ENCODE assay signal across 17 cellular contexts in the genomic region with DNA sequence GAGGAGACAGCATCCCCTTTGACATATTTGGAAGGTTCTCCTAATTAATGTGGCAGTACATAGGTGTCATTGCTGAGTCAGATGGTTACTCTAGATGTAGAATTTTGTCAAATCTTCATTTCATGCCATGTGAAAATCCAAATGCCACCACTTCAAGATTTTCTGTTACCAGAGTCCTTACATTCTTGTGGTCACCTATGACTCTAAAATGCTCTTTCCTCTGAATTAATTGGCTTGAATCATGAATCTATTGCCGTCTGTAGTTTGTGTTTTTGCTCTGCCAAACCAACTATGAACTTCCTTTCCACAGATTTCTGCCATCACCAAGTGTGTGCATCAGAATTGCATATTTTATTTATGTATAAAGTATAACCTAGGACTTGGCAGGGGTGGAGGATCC.
A peak's percentile ranks its signal among the peaks of the same experiment; 100 is the strongest.
DNase-seq lines count a peak whose midpoint lies in the region; ATAC-seq and TF ChIP-seq lines count a peak whose summit lies in the region.
"Had no signal": no experiment of that assay in that cellular context is flagged by ENCODE, and none has a peak within 500 bp of the region (broad histone marks: within the 10 kb centered on the region; RNA-seq: fewer than 3 reads in every experiment).

No MANE protein-coding gene starts in this region.

- no peak overlapping the region for H2AFZ ChIP-seq in osteoblast (ENCODE audit: low read length)

- H3K9me3 ChIP-seq in breast epithelium, result no peaks in the 10 kb centered on the region
- no peaks in the 10 kb centered on the region for H3K9me3 ChIP-seq in osteoblast (ENCODE audit: low read depth, low read length)
- H3K9me3 ChIP-seq: vagina had no signal

- H3K36me3 ChIP-seq in breast epithelium, result no peaks in the 10 kb centered on the region
- no peaks in the 10 kb centered on the region for H3K36me3 ChIP-seq in osteoblast (ENCODE audit: insufficient read depth, low read length)
- H3K36me3 ChIP-seq: vagina had no signal

- no peak for TF ChIP-seq CTCF in breast epithelium (IDR thresholded peaks at IDR 0.05)
- TF ChIP-seq CTCF in osteoblast (IDR thresholded peaks at IDR 0.05; ENCODE audit: extremely low read depth, low read depth, low read length), result no peak

- H3K79me2 ChIP-seq in osteoblast (ENCODE audit: insufficient read depth, low read length), result no peaks in the 10 kb centered on the region

- H4K20me1 ChIP-seq in osteoblast (ENCODE audit: insufficient read depth, low read length), result no peaks in the 10 kb centered on the region

- ATAC-seq in GM18858 (IDR thresholded peaks at IDR 0.05; ENCODE audit: unreplicated experiment) (no peak), GM19351 (IDR thresholded peaks at IDR 0.05; ENCODE audit: unreplicated experiment) (no peak), GM18502 (IDR thresholded peaks at IDR 0.05; ENCODE audit: poor library complexity, unreplicated experiment) (no peak)
- ATAC-seq: K562; natural killer cell treated with Interleukin-12 subunit alpha and Interleukin-12 subunit beta and Interleukin-15 and Interleukin-18, amount 100 ng/mL, for 72 hours; WTC11 had no signal

- H3K4me1 ChIP-seq in breast epithelium (peaks cover 0 to 8% of the 10 kb centered on the region in 2 donors), osteoblast (ENCODE audit: insufficient read depth, low read length) (peaks cover 32% of the 10 kb centered on the region)

- H3K27ac ChIP-seq in breast epithelium (peak overlapping the region; percentile 22 to 86), osteoblast (ENCODE audit: low read depth, low read length) (peak overlapping the region; percentile 57)
- H3K27ac ChIP-seq: coronary artery, HL-60, vagina had no signal

- in situ Hi-C loops in Caki2 (cut with HindIII; ENCODE audit: low pct_unique_long_range_greater_than_20kb, low sequenced_read_pairs), result loop anchor here (25.0 kb wide), 1 partner anchor 303 kb away; no protein-coding TSS in a partner anchor

- H3K4me2 ChIP-seq in osteoblast (ENCODE audit: insufficient read depth, low read length), result peak overlapping the region; percentile 34

- DNase-seq in Caki2 (ENCODE audit: low read depth), result peak; percentile 89
- peak; percentile 98 for DNase-seq in M059J (ENCODE audit: low read depth)
- DNase-seq in breast epithelium (ENCODE audit: low spot score in 2 of 2), result no peak
- peak; percentile 52 for DNase-seq in osteoblast (ENCODE audit: insufficient read length, low spot score, missing footprints)
- no peak for DNase-seq in activated CD4-positive, alpha-beta T cell treated with anti-CD3 and anti-CD28 coated beads for 4 hours
- DNase-seq: immature natural killer cell, NCI-H1092, NCI-H2171 had no signal

- no peak overlapping the region for H3K4me3 ChIP-seq in breast epithelium
- H3K4me3 ChIP-seq in osteoblast (ENCODE audit: insufficient read depth, low read length), result no peak overlapping the region
- H3K4me3 ChIP-seq: coronary artery, K562, vagina had no signal

- H3K27me3 ChIP-seq in breast epithelium (no peaks in the 10 kb centered on the region), osteoblast (ENCODE audit: insufficient read depth, low read length) (no peaks in the 10 kb centered on the region)
- H3K27me3 ChIP-seq: vagina had no signal

- intact Hi-C loops in breast epithelium (cut with DNase I; ENCODE audit: low total_unique reads), result no loop called here

- no peak for TF ChIP-seq POLR2A in breast epithelium (IDR thresholded peaks at IDR 0.05)

Comparison
In these comparisons a context has a peak if more than half of its experiments do, and no peak if none do; other contexts are left out.
1. DNase-seq: peak in Caki2 (single experiment), M059J (single experiment) and osteoblast (single experiment); none in breast epithelium (0 of 2) and activated CD4-positive, alpha-beta T cell treated with anti-CD3 and anti-CD28 coated beads for 4 hours (0 of 2).